In the genomic region with DNA sequence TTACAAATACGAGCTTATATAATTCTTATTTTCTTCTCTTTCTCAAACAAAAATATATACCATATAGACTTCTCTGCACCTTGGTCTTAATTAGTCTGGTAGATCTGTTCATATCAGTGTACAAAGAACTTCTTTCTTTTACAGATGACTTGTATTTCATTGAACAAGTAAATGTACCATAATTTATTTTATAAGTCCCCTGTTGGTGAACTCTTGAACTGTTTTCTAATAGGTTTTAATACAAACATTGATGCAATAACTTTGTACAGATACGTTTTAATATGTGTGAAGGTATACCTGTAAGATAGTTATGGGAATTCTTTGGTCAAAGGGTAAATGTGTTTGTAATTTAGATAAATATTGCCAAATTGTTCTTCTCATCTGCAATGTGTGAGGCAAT, we compare ENCODE assay signal across 16 cellular contexts. TPM values are rescaled to one million over a fixed set of nuclear protein-coding genes. Genes with fewer than 3 reads are reported as not detected.
DNase-seq lines count a peak whose midpoint lies in the region; ATAC-seq and TF ChIP-seq lines count a peak whose summit lies in the region.
"Had no signal": no experiment of that assay in that cellular context is flagged by ENCODE, and none has a peak within 500 bp of the region (broad histone marks: within the 10 kb centered on the region; RNA-seq: fewer than 3 reads in every experiment).

No MANE protein-coding gene starts in this region.

- DNase-seq in HFFc6 (no peak), chondrocyte (ENCODE audit: low spot score) (no peak), neural crest cell (ENCODE audit: low read depth, low spot score) (no peak)
- DNase-seq: Caco-2; CD8-positive, alpha-beta memory T cell; DND-41; GF-D8; KG1 had no signal

- H3K9me3 Mint-ChIP-seq in HFFc6 (peaks cover 8% of the 10 kb centered on the region; the same call in 1 of the 2 replicates), chondrocyte (ENCODE audit: low read depth) (peaks cover 17% of the 10 kb centered on the region), neural crest cell (peaks cover 9% of the 10 kb centered on the region)

- no peak overlapping the region for H3K27ac ChIP-seq in C4-2B
- H3K27ac ChIP-seq: A549, HL-60 had no signal

- no peak overlapping the region for H3K27ac Mint-ChIP-seq in HFFc6
- no peak overlapping the region for H3K27ac Mint-ChIP-seq in chondrocyte (ENCODE audit: unreplicated experiment)
- no peak overlapping the region for H3K27ac Mint-ChIP-seq in neural crest cell (ENCODE audit: unreplicated experiment)
- H3K27ac Mint-ChIP-seq: CD8-positive, alpha-beta memory T cell; IgD-negative memory B cell had no signal

- no peak overlapping the region for H3K4me3 Mint-ChIP-seq in HFFc6
- no peak overlapping the region for H3K4me3 Mint-ChIP-seq in chondrocyte (ENCODE audit: unreplicated experiment)
- no peak overlapping the region for H3K4me3 Mint-ChIP-seq in neural crest cell
- H3K4me3 Mint-ChIP-seq: CD8-positive, alpha-beta memory T cell had no signal

- TF ChIP-seq CTCF in C4-2B (conservative IDR thresholded peaks at IDR 0.05) (peak; percentile 25), HFFc6 (IDR thresholded peaks at IDR 0.05) (peak; percentile 44), chondrocyte (IDR thresholded peaks at IDR 0.05) (peak; percentile 16), neural crest cell (conservative IDR thresholded peaks at IDR 0.05) (peak; percentile 39)

- no peaks in the 10 kb centered on the region for H3K4me1 Mint-ChIP-seq in HFFc6 (ENCODE audit: low read depth)
- no peaks in the 10 kb centered on the region for H3K4me1 Mint-ChIP-seq in chondrocyte (ENCODE audit: low read depth)
- H3K4me1 Mint-ChIP-seq in neural crest cell = peaks cover 12% of the 10 kb centered on the region
- H3K4me1 Mint-ChIP-seq: CD8-positive, alpha-beta memory T cell had no signal

- ATAC-seq in GM21786 (IDR thresholded peaks at IDR 0.05; ENCODE audit: unreplicated experiment) (no peak), GM21360 (IDR thresholded peaks at IDR 0.05; ENCODE audit: unreplicated experiment) (no peak), HG03469 (IDR thresholded peaks at IDR 0.05; ENCODE audit: unreplicated experiment) (no peak)
- ATAC-seq: A549 had no signal

- H3K36me3 Mint-ChIP-seq in HFFc6 (ENCODE audit: low read depth) (no peaks in the 10 kb centered on the region; the same call in 1 of the 2 replicates), chondrocyte (ENCODE audit: low read depth) (peaks cover 2% of the 10 kb centered on the region), neural crest cell (ENCODE audit: low read depth) (peaks cover 7% of the 10 kb centered on the region)

- H3K27me3 Mint-ChIP-seq in HFFc6 (ENCODE audit: insufficient read depth) (peaks cover 12% of the 10 kb centered on the region; the same call in 1 of the 2 replicates), chondrocyte (ENCODE audit: low read depth) (peaks cover 5% of the 10 kb centered on the region), neural crest cell (ENCODE audit: low read depth) (no peaks in the 10 kb centered on the region)

RNA-seq across cellular contexts. Expression of a gene that starts 28.4 kb away (rescaled TPM):
- not detected for total RNA-seq in HFFc6 (2021; fragmentation: NEBNext Ultra II Directional; extraction: Animal tissue kit (Norgen Biotek cat#: 25700))
- total RNA-seq in chondrocyte (not detected in 3 replicates), neural crest cell (0.16 TPM in 1 of 2 replicates, not detected in the other)
- total RNA-seq: Caco-2, H1 had no signal
